ENCODE assay signal across 8 cellular contexts in genomic region chr17:28710948-28711722, GRCh38. TPM values are rescaled to one million over a fixed set of nuclear protein-coding genes. Genes with fewer than 3 reads are reported as not detected.
DNase-seq lines count a peak whose midpoint lies in the region; ATAC-seq, FAIRE-seq and TF ChIP-seq lines count a peak whose summit lies in the region.

No MANE protein-coding gene starts in this region.

- no peaks in the 10 kb centered on the region for H3K9me3 Mint-ChIP-seq in T-helper 1 cell treated with Interleukin-12 subunit alpha and Interleukin-12 subunit beta and Interleukin-4 antibody, amounts not matched to agents 30 μg/mL and 1 μg/mL, for 36 hours

- H3K36me3 Mint-ChIP-seq in T-helper 1 cell treated with Interleukin-12 subunit alpha and Interleukin-12 subunit beta and Interleukin-4 antibody, amounts not matched to agents 30 μg/mL and 1 μg/mL, for 36 hours (ENCODE audit: low read depth): peaks cover 6% of the 10 kb centered on the region

- no peaks in the 10 kb centered on the region for H3K9me3 ChIP-seq in right cardiac atrium (ENCODE audit: control insufficient read depth, low read length)

- FAIRE-seq in urothelium cell line (lab: Jason Lieb, UNC): peak; percentile 55

- H3K4me3 ChIP-seq in GM12875 (ENCODE audit: low read depth, low read length): peak overlapping the region; percentile 81
- peak overlapping the region; percentile 37 for H3K4me3 ChIP-seq in right cardiac atrium (ENCODE audit: low read length)

- peak; percentile 87 for ATAC-seq in HG02678 (IDR thresholded peaks at IDR 0.05; ENCODE audit: unreplicated experiment)
- peak; percentile 94 to 97 for ATAC-seq in right cardiac atrium

- H3K4me3 Mint-ChIP-seq in T-helper 1 cell treated with Interleukin-12 subunit alpha and Interleukin-12 subunit beta and Interleukin-4 antibody, amounts not matched to agents 30 μg/mL and 1 μg/mL, for 36 hours: peak overlapping the region; percentile 88

- H3K27ac Mint-ChIP-seq in T-helper 1 cell treated with Interleukin-12 subunit alpha and Interleukin-12 subunit beta and Interleukin-4 antibody, amounts not matched to agents 30 μg/mL and 1 μg/mL, for 36 hours: peak overlapping the region; percentile 96

- 2% methylated on average over 68 of the region's 69 CpGs for WGBS in right cardiac atrium

- H3K27me3 Mint-ChIP-seq in T-helper 1 cell treated with Interleukin-12 subunit alpha and Interleukin-12 subunit beta and Interleukin-4 antibody, amounts not matched to agents 30 μg/mL and 1 μg/mL, for 36 hours (ENCODE audit: low read depth): peaks cover 18% of the 10 kb centered on the region

- intact Hi-C loops in right cardiac atrium (cut with DNase I): no loop called here

- H3K27ac ChIP-seq in right cardiac atrium (ENCODE audit: low read length): peak overlapping the region; percentile 94

- TF ChIP-seq CTCF in GM12875 (IDR thresholded peaks at IDR 0.05; ENCODE audit: borderline replicate concordance, insufficient read depth, low read depth, low read length): no peak

- peaks cover 8% of the 10 kb centered on the region for H3K4me1 ChIP-seq in right cardiac atrium (ENCODE audit: control insufficient read depth, insufficient read depth, low read length)

- DNase-seq in NCI-H146 (lab: John Stamatoyannopoulos, UW): peak; percentile 91
- DNase-seq in anterior cingulate cortex (lab: John Stamatoyannopoulos, UW): peak; percentile 36 to 98 (median 84)
- peak; percentile 91 to 96 (median 96) for DNase-seq in right cardiac atrium
- DNase-seq in pulmonary artery endothelial cell (ENCODE audit: low read depth, low spot score): peak; percentile 59
- peak; percentile 97 for DNase-seq in urothelium cell line (ENCODE audit: low spot score)

- H3K27me3 ChIP-seq in right cardiac atrium (ENCODE audit: control insufficient read depth, insufficient read depth): no peaks in the 10 kb centered on the region

- peaks cover 21% of the 10 kb centered on the region for H3K4me1 Mint-ChIP-seq in T-helper 1 cell treated with Interleukin-12 subunit alpha and Interleukin-12 subunit beta and Interleukin-4 antibody, amounts not matched to agents 30 μg/mL and 1 μg/mL, for 36 hours (ENCODE audit: low read depth)

RNA-seq across cellular contexts. Expression of gene PROCA1, which starts 0.6 kb away (rescaled TPM):
- total RNA-seq in right cardiac atrium (1 to 10 TPM; 1.3 to 3.3 (median 2.5) TPM), pulmonary artery endothelial cell (0.66 and 2.3 TPM in 2 replicates)
- 2.2 TPM for polyA plus RNA-seq in right cardiac atrium

RNA-seq across cellular contexts. Expression of gene RAB34, which starts 6.5 kb away (rescaled TPM):
- 10 to 100 TPM; 56.9 to 62.2 (median 59.8) TPM for total RNA-seq in right cardiac atrium
- 57.6 TPM for polyA plus RNA-seq in right cardiac atrium
- total RNA-seq in pulmonary artery endothelial cell: 15.0 and 41.7 TPM in 2 replicates

RNA-seq across cellular contexts. Expression of gene RPL23A, which starts 8.7 kb away (rescaled TPM):
- 1,000 to 10,000 TPM in 1 of 4 donors, 100 to 1,000 TPM in 3; 939 to 1,151 (median 992) TPM for total RNA-seq in right cardiac atrium
- polyA plus RNA-seq in right cardiac atrium: 817 TPM
- 811 and 821 TPM in 2 replicates for total RNA-seq in pulmonary artery endothelial cell

RNA-seq across cellular contexts. Expression of gene TLCD1, which starts 14.9 kb away (rescaled TPM):
- total RNA-seq in right cardiac atrium: 1 to 10 TPM; 1.7 to 3.8 (median 2.5) TPM
- 1.5 TPM for polyA plus RNA-seq in right cardiac atrium
- total RNA-seq in pulmonary artery endothelial cell: 1.1 and 1.4 TPM in 2 replicates

RNA-seq across cellular contexts. Expression of gene NEK8, which starts 17.5 kb away (rescaled TPM):
- total RNA-seq in right cardiac atrium: 1 to 10 TPM; 1.0 to 1.6 (median 1.2) TPM
- polyA plus RNA-seq in right cardiac atrium: 0.81 TPM
- 2.0 and 2.1 TPM in 2 replicates for total RNA-seq in pulmonary artery endothelial cell

Comparison
In these comparisons a context has a peak if more than half of its experiments do, and no peak if none do; other contexts are left out.
1. Peak in every context shown above with its lines: DNase-seq, ATAC-seq, H3K4me3 ChIP-seq and H3K27ac ChIP-seq.